Comparison of ENCODE assay signal across 30 cellular contexts in genomic region chr13:103466761-103467160, GRCh38.
"Had no signal": no experiment of that assay in that cellular context is flagged by ENCODE, and none has a peak within 500 bp of the region (broad histone marks: within the 10 kb centered on the region; RNA-seq: fewer than 3 reads in every experiment).

No MANE protein-coding gene starts in this region.

- H3K36me3 Mint-ChIP-seq: activated naive CD4-positive, alpha-beta T cell treated with anti-CD3 and anti-CD28 coated beads, Interleukin-2, amount 50 U/mL, for 24 hours; immature natural killer cell; mesothelial cell of epicardium; naive thymus-derived CD4-positive, alpha-beta T cell; stimulated activated naive B cell treated with anti-CD40 and anti-IgM and Interleukin-4, amounts not matched to agents 10 μg/mL and 1 μg/mL and 100 μg/mL, for 72 hours had no signal

- H3K27me3 Mint-ChIP-seq: activated CD4-positive, alpha-beta memory T cell treated with anti-CD3 and anti-CD28 coated beads, Interleukin-2, amount 10 ng/mL, durations not matched to agents 7 days and 5 days; activated CD4-positive, alpha-beta T cell treated with anti-CD3 and anti-CD28 coated beads, Interleukin-2, amount 10 ng/mL, durations not matched to agents 24 days and 14 days; activated naive CD4-positive, alpha-beta T cell treated with anti-CD3 and anti-CD28 coated beads, Interleukin-2, amount 50 U/mL, for 24 hours; activated naive CD8-positive, alpha-beta T cell treated with anti-CD3 and anti-CD28 coated beads, Interleukin-2, amount 50 U/mL, for 24 hours; activated T-helper 17 cell treated with anti-CD3 and anti-CD28 coated beads, Interleukin-2, amount 50 U/mL, for 72 hours; naive thymus-derived CD4-positive, alpha-beta T cell; stimulated activated naive B cell treated with anti-CD40 and anti-IgM and Interleukin-4, amounts not matched to agents 10 μg/mL and 1 μg/mL and 100 μg/mL, for 72 hours had no signal

- H3K4me3 Mint-ChIP-seq: activated CD4-positive, alpha-beta memory T cell treated with anti-CD3 and anti-CD28 coated beads, Interleukin-2, amount 10 ng/mL, durations not matched to agents 7 days and 5 days; activated CD4-positive, alpha-beta T cell treated with anti-CD3 and anti-CD28 coated beads, Interleukin-2, amount 10 ng/mL, durations not matched to agents 24 days and 14 days; activated naive CD4-positive, alpha-beta T cell treated with anti-CD3 and anti-CD28 coated beads, Interleukin-2, amount 50 U/mL, for 24 hours; activated naive CD8-positive, alpha-beta T cell treated with anti-CD3 and anti-CD28 coated beads, Interleukin-2, amount 50 U/mL, for 24 hours; activated T-cell treated with anti-CD3 and anti-CD28 coated beads, Interleukin-2, amount 50 U/mL, for 4 hours; activated T-helper 17 cell treated with anti-CD3 and anti-CD28 coated beads, Interleukin-2, amount 50 U/mL, for 72 hours; immature natural killer cell; mesothelial cell of epicardium; naive thymus-derived CD4-positive, alpha-beta T cell; neural crest cell; stimulated activated naive B cell treated with anti-CD40 and anti-IgM and Interleukin-4, amounts not matched to agents 10 μg/mL and 1 μg/mL and 100 μg/mL, for 72 hours had no signal

- H3K4me3 ChIP-seq: right atrium auricular region, stomach, thyroid gland had no signal

- H3K27me3 ChIP-seq: right atrium auricular region, stomach, thyroid gland had no signal

- H3K9me3 ChIP-seq: right atrium auricular region, thyroid gland had no signal

- H3K27ac ChIP-seq: parathyroid adenoma, right atrium auricular region, stomach, thyroid gland, WERI-Rb-1 had no signal

- ATAC-seq: activated naive CD8-positive, alpha-beta T cell treated with anti-CD3 and anti-CD28 coated beads, Interleukin-2, amount 50 U/mL, for 24 hours; activated T-cell treated with anti-CD3 and anti-CD28 coated beads, Interleukin-2, amount 50 U/mL, for 4 hours; activated T-helper 17 cell treated with anti-CD3 and anti-CD28 coated beads, Interleukin-2, amount 50 U/mL, for 72 hours; esophagus mucosa; left colon; naive thymus-derived CD4-positive, alpha-beta T cell had no signal

- H3K36me3 ChIP-seq: right atrium auricular region, stomach, thyroid gland, WERI-Rb-1 had no signal

- H3K79me2 ChIP-seq: parathyroid adenoma had no signal

- DNase-seq: activated CD4-positive, alpha-beta memory T cell treated with anti-CD3 and anti-CD28 coated beads, Interleukin-2, amount 10 ng/mL, durations not matched to agents 7 days and 5 days; activated CD4-positive, alpha-beta T cell treated with anti-CD3 and anti-CD28 coated beads, Interleukin-2, amount 10 ng/mL, durations not matched to agents 24 days and 14 days; activated CD4-positive, CD25-positive, alpha-beta regulatory T cell treated with anti-CD3 and anti-CD28 coated beads, Interleukin-2, amount 50 U/mL, for 72 hours; activated gamma-delta T cell treated with Interleukin-2 at 50 U/mL for 16 hours; activated naive CD8-positive, alpha-beta T cell treated with anti-CD3 and anti-CD28 coated beads, Interleukin-2, amount 50 U/mL, for 24 hours; activated T-cell treated with anti-CD3 and anti-CD28 coated beads, Interleukin-2, amount 50 U/mL, for 4 hours; amygdala; central memory CD4-positive, alpha-beta T cell; foreskin fibroblast; head of caudate nucleus; hippocampal formation; immature natural killer cell; kidney; left colon; naive thymus-derived CD4-positive, alpha-beta T cell; nucleus accumbens; stimulated activated CD4-positive, alpha-beta T cell treated with anti-CD3 and anti-CD28 coated beads, Interleukin-15, amount 100 ng/mL, for 24 hours; stimulated activated CD4-positive, alpha-beta T cell treated with anti-CD3 and anti-CD28 coated beads, Interleukin-2, amount 100 ng/mL, for 24 hours; stimulated activated naive B cell treated with anti-CD40 and anti-IgM and Interleukin-4, amounts not matched to agents 10 μg/mL and 1 μg/mL and 100 μg/mL, for 72 hours; stomach; T-helper 9 cell; thyroid gland; WERI-Rb-1 had no signal

- H3K4me1 ChIP-seq: parathyroid adenoma, right atrium auricular region, stomach, thyroid gland had no signal

- H3K27ac Mint-ChIP-seq: activated CD4-positive, alpha-beta memory T cell treated with anti-CD3 and anti-CD28 coated beads, Interleukin-2, amount 10 ng/mL, durations not matched to agents 7 days and 5 days; activated CD4-positive, alpha-beta T cell treated with anti-CD3 and anti-CD28 coated beads, Interleukin-2, amount 10 ng/mL, durations not matched to agents 24 days and 14 days; activated naive CD4-positive, alpha-beta T cell treated with anti-CD3 and anti-CD28 coated beads, Interleukin-2, amount 50 U/mL, for 24 hours; activated naive CD8-positive, alpha-beta T cell treated with anti-CD3 and anti-CD28 coated beads, Interleukin-2, amount 50 U/mL, for 24 hours; activated T-helper 17 cell treated with anti-CD3 and anti-CD28 coated beads, Interleukin-2, amount 50 U/mL, for 72 hours; immature natural killer cell; mesothelial cell of epicardium; naive thymus-derived CD4-positive, alpha-beta T cell; stimulated activated naive B cell treated with anti-CD40 and anti-IgM and Interleukin-4, amounts not matched to agents 10 μg/mL and 1 μg/mL and 100 μg/mL, for 72 hours had no signal

- H3K9ac ChIP-seq: parathyroid adenoma had no signal

- H3K9me3 Mint-ChIP-seq: activated naive CD4-positive, alpha-beta T cell treated with anti-CD3 and anti-CD28 coated beads, Interleukin-2, amount 50 U/mL, for 24 hours had no signal

- H3K4me1 Mint-ChIP-seq: activated CD4-positive, alpha-beta memory T cell treated with anti-CD3 and anti-CD28 coated beads, Interleukin-2, amount 10 ng/mL, durations not matched to agents 7 days and 5 days; activated CD4-positive, alpha-beta T cell treated with anti-CD3 and anti-CD28 coated beads, Interleukin-2, amount 10 ng/mL, durations not matched to agents 24 days and 14 days; activated naive CD4-positive, alpha-beta T cell treated with anti-CD3 and anti-CD28 coated beads, Interleukin-2, amount 50 U/mL, for 24 hours; activated naive CD8-positive, alpha-beta T cell treated with anti-CD3 and anti-CD28 coated beads, Interleukin-2, amount 50 U/mL, for 24 hours; activated T-helper 17 cell treated with anti-CD3 and anti-CD28 coated beads, Interleukin-2, amount 50 U/mL, for 72 hours; immature natural killer cell; naive thymus-derived CD4-positive, alpha-beta T cell; neural crest cell; stimulated activated naive B cell treated with anti-CD40 and anti-IgM and Interleukin-4, amounts not matched to agents 10 μg/mL and 1 μg/mL and 100 μg/mL, for 72 hours had no signal

- H2AFZ ChIP-seq: parathyroid adenoma had no signal
